1 cellular context compared by ENCODE assay signal in genomic region chr2:159286709-159287441, GRCh38.
TF ChIP-seq lines count a peak whose summit lies in the region.

No MANE protein-coding gene starts in this region.

TF ChIP-seq in HepG2, 621 proteins besides CTCF, POLR2A, EP300 and RAD21 (continued from another document and continues in another):
- TF ChIP-seq TIGD3 (CRISPR knock-in tag; IDR thresholded peaks at IDR 0.05; ENCODE audit: borderline replicate concordance) = 0 out of 2 replicates have a peak, but pooled peaks have one; percentile 4
- TF ChIP-seq TAF1 (CRISPR knock-in tag; IDR thresholded peaks at IDR 0.05) = peak; percentile 87
- TF ChIP-seq ZMAT5 (CRISPR knock-in tag; IDR thresholded peaks at IDR 0.05; ENCODE audit: borderline replicate concordance, low read depth) = no peak
- no peak for TF ChIP-seq KLF12 (CRISPR knock-in tag; IDR thresholded peaks at IDR 0.05; ENCODE audit: borderline replicate concordance)
- TF ChIP-seq ZFP36 (IDR thresholded peaks at IDR 0.05; ENCODE audit: borderline replicate concordance, low read depth, low read length, partially characterized antibody) = no peak
- no peak for TF ChIP-seq PAF1 (CRISPR knock-in tag; IDR thresholded peaks at IDR 0.05)
- TF ChIP-seq ZNF337 (CRISPR knock-in tag; IDR thresholded peaks at IDR 0.05; ENCODE audit: borderline replicate concordance, low read depth) = no peak
- no peak for TF ChIP-seq ZNF138 (CRISPR knock-in tag; IDR thresholded peaks at IDR 0.05; ENCODE audit: low read depth)
- no peak for TF ChIP-seq ZNF136 (CRISPR knock-in tag; IDR thresholded peaks at IDR 0.05; ENCODE audit: low read depth)
- 0 out of 2 replicates have a peak, but pooled peaks have one; percentile 20 for TF ChIP-seq HMG20B (CRISPR knock-in tag; conservative IDR thresholded peaks at IDR 0.05)
- no peak for TF ChIP-seq ZNF180 (CRISPR knock-in tag; IDR thresholded peaks at IDR 0.05; ENCODE audit: borderline replicate concordance, low read depth)
- TF ChIP-seq ETV5 (CRISPR knock-in tag; IDR thresholded peaks at IDR 0.05; ENCODE audit: borderline replicate concordance) = peak; percentile 34; the same call in 1 of the 2 replicates
- TF ChIP-seq SP140L (CRISPR knock-in tag; IDR thresholded peaks at IDR 0.05; ENCODE audit: borderline replicate concordance) = peak; percentile 16; the same call in 1 of the 2 replicates
- no peak for TF ChIP-seq ZNF326 (CRISPR knock-in tag; IDR thresholded peaks at IDR 0.05; ENCODE audit: borderline replicate concordance)
- no peak for TF ChIP-seq ZNF777 (CRISPR knock-in tag; IDR thresholded peaks at IDR 0.05)
- TF ChIP-seq E2F2 (CRISPR knock-in tag; IDR thresholded peaks at IDR 0.05; ENCODE audit: borderline replicate concordance) = 0 out of 2 replicates have a peak, but pooled peaks have one; percentile 23
- TF ChIP-seq ZXDC (CRISPR knock-in tag; IDR thresholded peaks at IDR 0.05) = peak; percentile 42; the same call in 1 of the 2 replicates
- no peak for TF ChIP-seq ZNF577 (CRISPR knock-in tag; IDR thresholded peaks at IDR 0.05; ENCODE audit: borderline replicate concordance, low read depth)
- no peak for TF ChIP-seq NR3C1 (CRISPR knock-in tag; IDR thresholded peaks at IDR 0.05)
- no peak for TF ChIP-seq PATZ1 (CRISPR knock-in tag; IDR thresholded peaks at IDR 0.05)
- TF ChIP-seq SALL2 (CRISPR knock-in tag; IDR thresholded peaks at IDR 0.05) = no peak; the same call in none of the 2 replicates
- no peak for TF ChIP-seq ZBTB7A (CRISPR knock-in tag; IDR thresholded peaks at IDR 0.05)
- no peak for TF ChIP-seq TBX3 (IDR thresholded peaks at IDR 0.05; ENCODE audit: borderline replicate concordance)
- TF ChIP-seq NR2F2 (IDR thresholded peaks at IDR 0.05; ENCODE audit: borderline replicate concordance, low read depth) = no peak; the same call in 1 of the 2 replicates
- peak; percentile 29; the same call in 1 of the 2 replicates for TF ChIP-seq NKX3-1 (CRISPR knock-in tag; IDR thresholded peaks at IDR 0.05)
- TF ChIP-seq ZNF704 (CRISPR knock-in tag; IDR thresholded peaks at IDR 0.05; ENCODE audit: borderline replicate concordance) = no peak; the same call in 1 of the 2 replicates
- no peak for TF ChIP-seq TBL1XR1 (IDR thresholded peaks at IDR 0.05; ENCODE audit: borderline replicate concordance, low read length, partially characterized antibody)
- no peak for TF ChIP-seq FOSL1 (CRISPR knock-in tag; IDR thresholded peaks at IDR 0.05; ENCODE audit: borderline replicate concordance)
- TF ChIP-seq U2AF1 (optimal IDR thresholded peaks at IDR 0.05; ENCODE audit: low read depth, low read length) = peak; percentile 87
- TF ChIP-seq ZNF883 (CRISPR knock-in tag; IDR thresholded peaks at IDR 0.05; ENCODE audit: not compliant biosample characterization) = peak; percentile 6
- no peak for TF ChIP-seq ZNF558 (CRISPR knock-in tag; IDR thresholded peaks at IDR 0.05; ENCODE audit: borderline replicate concordance)
- TF ChIP-seq ATM (IDR thresholded peaks at IDR 0.05; ENCODE audit: borderline replicate concordance) = no peak
- TF ChIP-seq SP1 (IDR thresholded peaks at IDR 0.05) = no peak
- TF ChIP-seq SP1 (CRISPR knock-in tag; IDR thresholded peaks at IDR 0.05) = no peak
- no peak for TF ChIP-seq TBP (CRISPR knock-in tag; IDR thresholded peaks at IDR 0.05)
- TF ChIP-seq ZBTB4 (CRISPR knock-in tag; IDR thresholded peaks at IDR 0.05; ENCODE audit: borderline replicate concordance) = 0 out of 2 replicates have a peak, but pooled peaks have one; percentile 8
- TF ChIP-seq ZEB1 (IDR thresholded peaks at IDR 0.05; ENCODE audit: insufficient replicate concordance, low read depth) = no peak
- peak; percentile 68; the same call in 1 of the 2 replicates for TF ChIP-seq PLSCR1 (CRISPR knock-in tag; IDR thresholded peaks at IDR 0.05; ENCODE audit: borderline replicate concordance)
- TF ChIP-seq ZNF513 (CRISPR knock-in tag; conservative IDR thresholded peaks at IDR 0.05) = no peak
- peak; percentile 16; the same call in 1 of the 2 replicates for TF ChIP-seq BRF2 (CRISPR knock-in tag; IDR thresholded peaks at IDR 0.05)
- no peak; the same call in 1 of the 2 replicates for TF ChIP-seq ZNF800 (CRISPR knock-in tag; IDR thresholded peaks at IDR 0.05)
